28 cellular contexts compared by ENCODE assay signal in genomic region chr12:124372831-124373230, GRCh38.
"Had no signal": no experiment of that assay in that cellular context is flagged by ENCODE, and none has a peak within 500 bp of the region (broad histone marks: within the 10 kb centered on the region; RNA-seq: fewer than 3 reads in every experiment).

No MANE protein-coding gene starts in this region.

- H3K9me3 ChIP-seq: colonic mucosa, mucosa of descending colon, neutrophil, right atrium auricular region, thyroid gland, upper lobe of right lung had no signal

- H3K36me3 ChIP-seq: colonic mucosa had no signal

- DNase-seq: activated CD4-positive, alpha-beta memory T cell treated with anti-CD3 and anti-CD28 coated beads for 36 hours; activated CD4-positive, alpha-beta T cell treated with anti-CD3 and anti-CD28 coated beads, Interleukin-2, amount 10 ng/mL, durations not matched to agents 24 days and 14 days; activated CD4-positive, CD25-positive, alpha-beta regulatory T cell treated with anti-CD3 and anti-CD28 coated beads, Interleukin-2, amount 50 U/mL, for 72 hours; activated CD8-positive, alpha-beta memory T cell treated with anti-CD3 and anti-CD28 coated beads, Interleukin-2, amount 50 U/mL, for 4 hours; activated gamma-delta T cell; activated naive CD4-positive, alpha-beta T cell treated with anti-CD3 and anti-CD28 coated beads, Interleukin-2, amount 50 U/mL, for 16 hours; activated naive CD8-positive, alpha-beta T cell treated with anti-CD3 and anti-CD28 coated beads, Interleukin-2, amount 50 U/mL, for 24 hours; activated T-cell treated with anti-CD3 and anti-CD28 coated beads, Interleukin-2, amount 50 U/mL, for 1 hour; colonic mucosa; effector CD8-positive, alpha-beta T cell; islet precursor cell; left ventricle myocardium superior; mucosa of descending colon; stimulated activated CD4-positive, alpha-beta T cell treated with anti-CD3 and anti-CD28 coated beads, Interleukin-2, amount 100 ng/mL, for 48 hours; T-helper 17 cell; T1000; thyroid gland; upper lobe of right lung had no signal

- H3K4me1 Mint-ChIP-seq: activated CD4-positive, alpha-beta T cell treated with anti-CD3 and anti-CD28 coated beads, Interleukin-2, amount 10 ng/mL, durations not matched to agents 24 days and 14 days; activated naive CD8-positive, alpha-beta T cell treated with anti-CD3 and anti-CD28 coated beads, Interleukin-2, amount 50 U/mL, for 24 hours; nephron; stimulated activated effector memory CD8-positive, alpha-beta T cell treated with anti-CD3 and anti-CD28 coated beads, Interleukin-12 subunit alpha, Interleukin-12 subunit beta, amount 100 ng/mL, for 72 hours had no signal

- H3K27ac Mint-ChIP-seq: activated CD4-positive, alpha-beta memory T cell treated with anti-CD3 and anti-CD28 coated beads for 36 hours; activated CD4-positive, alpha-beta T cell treated with anti-CD3 and anti-CD28 coated beads, Interleukin-2, amount 10 ng/mL, durations not matched to agents 24 days and 14 days; activated naive CD8-positive, alpha-beta T cell treated with anti-CD3 and anti-CD28 coated beads, Interleukin-2, amount 50 U/mL, for 24 hours; nephron; progenitor cell of endocrine pancreas; stimulated activated effector memory CD8-positive, alpha-beta T cell treated with anti-CD3 and anti-CD28 coated beads, Interleukin-12 subunit alpha, Interleukin-12 subunit beta, amount 100 ng/mL, for 72 hours; stimulated activated naive CD8-positive, alpha-beta T cell treated with anti-CD3 and anti-CD28 coated beads, Interleukin-15, Interleukin-2, amounts not matched to agents 100 ng/mL and 50 ng/mL, for 24 hours; T-helper 17 cell had no signal

- H3K27me3 ChIP-seq: colonic mucosa, hepatocyte, neutrophil, right atrium auricular region, thyroid gland, upper lobe of right lung had no signal

- H2AFZ ChIP-seq: hepatocyte had no signal

- H3K27me3 Mint-ChIP-seq: activated CD4-positive, alpha-beta memory T cell treated with anti-CD3 and anti-CD28 coated beads for 36 hours; activated CD4-positive, alpha-beta T cell treated with anti-CD3 and anti-CD28 coated beads, Interleukin-2, amount 10 ng/mL, durations not matched to agents 24 days and 14 days; activated naive CD8-positive, alpha-beta T cell treated with anti-CD3 and anti-CD28 coated beads, Interleukin-2, amount 50 U/mL, for 24 hours; progenitor cell of endocrine pancreas; stimulated activated naive CD8-positive, alpha-beta T cell treated with anti-CD3 and anti-CD28 coated beads, Interleukin-15, Interleukin-2, amounts not matched to agents 100 ng/mL and 50 ng/mL, for 24 hours; T-helper 17 cell had no signal

- ATAC-seq: activated naive CD8-positive, alpha-beta T cell treated with anti-CD3 and anti-CD28 coated beads, Interleukin-2, amount 50 U/mL, for 24 hours; left ventricle myocardium superior; mucosa of descending colon; stimulated activated effector memory CD8-positive, alpha-beta T cell treated with anti-CD3 and anti-CD28 coated beads, Interleukin-12 subunit alpha, Interleukin-12 subunit beta, amount 100 ng/mL, for 72 hours; T-helper 17 cell; upper lobe of right lung had no signal

- FAIRE-seq: endometrium, frontal cortex had no signal

- H3K9me3 Mint-ChIP-seq: activated CD4-positive, alpha-beta memory T cell treated with anti-CD3 and anti-CD28 coated beads for 36 hours; activated CD4-positive, alpha-beta T cell treated with anti-CD3 and anti-CD28 coated beads, Interleukin-2, amount 10 ng/mL, durations not matched to agents 24 days and 14 days; activated naive CD8-positive, alpha-beta T cell treated with anti-CD3 and anti-CD28 coated beads, Interleukin-2, amount 50 U/mL, for 24 hours; nephron; stimulated activated effector memory CD8-positive, alpha-beta T cell treated with anti-CD3 and anti-CD28 coated beads, Interleukin-12 subunit alpha, Interleukin-12 subunit beta, amount 100 ng/mL, for 72 hours; stimulated activated naive CD8-positive, alpha-beta T cell treated with anti-CD3 and anti-CD28 coated beads, Interleukin-15, Interleukin-2, amounts not matched to agents 100 ng/mL and 50 ng/mL, for 24 hours had no signal

- H3K4me3 ChIP-seq: colonic mucosa, hepatocyte, mucosa of descending colon, right atrium auricular region, thyroid gland, upper lobe of right lung had no signal

- H3K27ac ChIP-seq: colonic mucosa, epithelial cell of prostate, hepatocyte, neutrophil, thyroid gland, upper lobe of right lung had no signal

- H3K4me3 Mint-ChIP-seq: activated CD4-positive, alpha-beta memory T cell treated with anti-CD3 and anti-CD28 coated beads for 36 hours; activated CD4-positive, alpha-beta T cell treated with anti-CD3 and anti-CD28 coated beads, Interleukin-2, amount 10 ng/mL, durations not matched to agents 24 days and 14 days; activated naive CD8-positive, alpha-beta T cell treated with anti-CD3 and anti-CD28 coated beads, Interleukin-2, amount 50 U/mL, for 24 hours; nephron; stimulated activated effector memory CD8-positive, alpha-beta T cell treated with anti-CD3 and anti-CD28 coated beads, Interleukin-12 subunit alpha, Interleukin-12 subunit beta, amount 100 ng/mL, for 72 hours; stimulated activated naive CD8-positive, alpha-beta T cell treated with anti-CD3 and anti-CD28 coated beads, Interleukin-15, Interleukin-2, amounts not matched to agents 100 ng/mL and 50 ng/mL, for 24 hours; T-helper 17 cell had no signal

- H3K4me2 ChIP-seq: hepatocyte had no signal
